Comparison of ENCODE assay signal across 12 cellular contexts in genomic region chr18:27797484-27797883, GRCh38.
"Had no signal": no experiment of that assay in that cellular context is flagged by ENCODE, and none has a peak within 500 bp of the region (broad histone marks: within the 10 kb centered on the region; RNA-seq: fewer than 3 reads in every experiment).

No MANE protein-coding gene starts in this region.

- H3K4me1 ChIP-seq: lower lobe of right lung, thyroid gland had no signal

- H3K27me3 Mint-ChIP-seq: activated CD8-positive, alpha-beta T cell treated with anti-CD3 and anti-CD28 coated beads for 36 hours; activated naive CD8-positive, alpha-beta T cell treated with anti-CD3 and anti-CD28 coated beads for 36 hours had no signal

- H3K27ac Mint-ChIP-seq: activated CD8-positive, alpha-beta T cell treated with anti-CD3 and anti-CD28 coated beads for 36 hours; activated naive CD8-positive, alpha-beta T cell treated with anti-CD3 and anti-CD28 coated beads for 36 hours; activated T-cell treated with anti-CD3 and anti-CD28 coated beads, Interleukin-2, amount 50 U/mL, for 72 hours had no signal

- H3K4me1 Mint-ChIP-seq: activated naive CD8-positive, alpha-beta T cell treated with anti-CD3 and anti-CD28 coated beads for 36 hours had no signal

- H3K27ac ChIP-seq: dorsolateral prefrontal cortex, lower lobe of right lung, neutrophil, thyroid gland had no signal

- DNase-seq: activated CD8-positive, alpha-beta memory T cell treated with anti-CD3 and anti-CD28 coated beads, Interleukin-2, amount 50 U/mL, for 4 hours; activated CD8-positive, alpha-beta T cell treated with anti-CD3 and anti-CD28 coated beads for 36 hours; activated gamma-delta T cell treated with Interleukin-2 at 50 U/mL for 16 hours; activated naive CD8-positive, alpha-beta T cell treated with anti-CD3 and anti-CD28 coated beads for 36 hours; activated T-cell treated with anti-CD3 and anti-CD28 coated beads, Interleukin-2, amount 50 U/mL, for 72 hours; dorsolateral prefrontal cortex; left cardiac atrium; lower lobe of right lung; midbrain; posterior cingulate gyrus; thyroid gland had no signal

- H3K4me3 ChIP-seq: dorsolateral prefrontal cortex, lower lobe of right lung, thyroid gland had no signal

- H3K36me3 ChIP-seq: lower lobe of right lung, neutrophil, thyroid gland had no signal

- H3K4me3 Mint-ChIP-seq: activated CD8-positive, alpha-beta T cell treated with anti-CD3 and anti-CD28 coated beads for 36 hours; activated naive CD8-positive, alpha-beta T cell treated with anti-CD3 and anti-CD28 coated beads for 36 hours; activated T-cell treated with anti-CD3 and anti-CD28 coated beads, Interleukin-2, amount 50 U/mL, for 72 hours had no signal

- H3K27me3 ChIP-seq: dorsolateral prefrontal cortex, neutrophil, thyroid gland had no signal

- ATAC-seq: activated CD8-positive, alpha-beta T cell treated with anti-CD3 and anti-CD28 coated beads for 36 hours; activated T-cell treated with anti-CD3 and anti-CD28 coated beads, Interleukin-2, amount 50 U/mL, for 72 hours; left cardiac atrium; lower lobe of right lung had no signal

- H3K36me3 Mint-ChIP-seq: activated naive CD8-positive, alpha-beta T cell treated with anti-CD3 and anti-CD28 coated beads for 36 hours had no signal

- H3K9me3 ChIP-seq: lower lobe of right lung, neutrophil, thyroid gland had no signal
